In the genomic region with DNA sequence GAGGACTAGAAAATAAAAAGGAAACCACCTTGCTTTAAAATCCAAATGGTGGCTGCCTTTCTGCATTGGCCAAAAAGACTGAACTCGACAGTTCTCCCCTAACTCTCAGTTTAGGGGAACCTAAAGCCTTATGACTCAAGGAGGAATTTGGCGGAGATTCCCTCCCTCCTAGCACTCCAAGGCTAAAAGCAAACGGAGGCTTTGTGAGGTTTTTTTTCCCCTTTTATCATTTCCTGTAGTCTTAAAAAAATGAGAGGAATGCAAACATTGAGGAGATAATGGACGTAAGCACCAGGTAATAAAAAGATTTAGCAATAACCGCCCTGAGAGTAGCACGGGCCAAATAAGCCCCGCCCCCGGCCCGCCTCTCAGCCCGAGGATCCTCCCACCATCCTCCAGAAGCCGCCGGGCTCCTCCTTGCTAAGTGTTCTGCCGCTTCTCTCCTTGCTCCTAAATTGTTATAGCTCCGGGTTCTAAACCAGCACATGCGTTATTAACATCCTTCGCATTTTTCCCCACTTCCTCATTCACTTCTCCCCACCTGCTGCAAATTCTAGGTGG, we compare ENCODE assay signal across 8 cellular contexts. TPM values are rescaled to one million over a fixed set of nuclear protein-coding genes. Genes with fewer than 3 reads are reported as not detected.
DNase-seq lines count a peak whose midpoint lies in the region; ATAC-seq and TF ChIP-seq lines count a peak whose summit lies in the region.

No MANE protein-coding gene starts in this region.

- H4K20me1 ChIP-seq in hepatocyte (ENCODE audit: insufficient read depth, poor library complexity, severe bottlenecking): no peaks in the 10 kb centered on the region

- H3K9me2 ChIP-seq in hepatocyte (replicated peaks; ENCODE audit: insufficient read depth): no peaks in the 10 kb centered on the region

- in situ Hi-C loops in Caki2 (cut with HindIII; ENCODE audit: low pct_unique_long_range_greater_than_20kb, low sequenced_read_pairs): no loop called here

- no peak for ATAC-seq in GM18505 (IDR thresholded peaks at IDR 0.05; ENCODE audit: unreplicated experiment)

- H3K27me3 ChIP-seq in hepatocyte (no peaks in the 10 kb centered on the region), skeletal muscle tissue (ENCODE audit: control insufficient read depth in 3 of 3, insufficient read depth in 3 of 3, low read length in 3 of 3) (no peaks in the 10 kb centered on the region)

- H3K4me1 ChIP-seq in hepatocyte (ENCODE audit: insufficient read depth) (peaks cover 42% of the 10 kb centered on the region), skeletal muscle tissue (ENCODE audit: control insufficient read depth in 3 of 3, insufficient read depth in 3 of 3, low read length in 3 of 3) (peaks cover 35 to 42% (median 37%) of the 10 kb centered on the region in 3 donors)

- H3K4me3 ChIP-seq in hepatocyte (no peak overlapping the region), skeletal muscle tissue (ENCODE audit: low read length in 3 of 3) (peak overlapping the region; percentile 2 to 52 (median 52))

- no peak overlapping the region for H2AFZ ChIP-seq in hepatocyte

- no peaks in the 10 kb centered on the region for H3K36me3 ChIP-seq in hepatocyte (replicated peaks; ENCODE audit: insufficient read depth, low read depth)
- no peaks in the 10 kb centered on the region for H3K36me3 ChIP-seq in skeletal muscle tissue (ENCODE audit: control insufficient read depth in 3 of 3, insufficient read depth in 3 of 3, low read length in 3 of 3)

- no peaks in the 10 kb centered on the region for H3K9me3 ChIP-seq in hepatocyte (ENCODE audit: low read depth)
- no peaks in the 10 kb centered on the region for H3K9me3 ChIP-seq in skeletal muscle tissue (ENCODE audit: control insufficient read depth in 3 of 3, low read length in 3 of 3)

- DNase-seq in Caki2 (ENCODE audit: low read depth) (peak; percentile 92), HuH-7.5 (ENCODE audit: low spot score) (peak; percentile 73), T follicular helper cell (ENCODE audit: low read depth) (peak; percentile 41), anterior cingulate cortex (lab: John Stamatoyannopoulos, UW) (peak in 35 of 58 donors; percentile 15 to 69 (median 42)), hepatocyte (ENCODE audit: low spot score) (peak; percentile 96), NK-92 (lab: John Stamatoyannopoulos, UW; ENCODE audit: unreplicated experiment) (no peak)

- H3K4me2 ChIP-seq in hepatocyte: peak overlapping the region; percentile 67

- no peak for TF ChIP-seq CTCF in hepatocyte (IDR thresholded peaks at IDR 0.05; ENCODE audit: poor library complexity)

- H3K27ac ChIP-seq in hepatocyte (peak overlapping the region; percentile 72), skeletal muscle tissue (ENCODE audit: low read depth, low read length) (no peak overlapping the region)

- no peak for TF ChIP-seq POLR2A in GM18505 (IDR thresholded peaks at IDR 0.05; ENCODE audit: borderline replicate concordance, extremely low read depth, insufficient read depth, insufficient read length)

- H3K9ac ChIP-seq in skeletal muscle tissue (ENCODE audit: low read depth in 1 of 3, low read length in 3 of 3): peak overlapping the region in 2 of 3 donors; percentile 41 to 43

- 1% methylated on average over 16 of the region's 16 CpGs for WGBS in hepatocyte (ENCODE audit: low lambda C conversion rate, missing lambda C conversion rate)

- H3K79me2 ChIP-seq in hepatocyte: no peaks in the 10 kb centered on the region

RNA-seq across cellular contexts. Expression of gene KIFC3, which starts 5.8 kb away (rescaled TPM):
- total RNA-seq in Caki2 (2014; rRNA removed; shearing (Covaris generic); ENCODE audit: low replicate concordance): 89.2 and 132 TPM in 2 replicates
- 41.4 and 49.7 TPM in 2 replicates for total RNA-seq in hepatocyte
- polyA plus RNA-seq in hepatocyte: 55.3 and 66.5 TPM in 2 replicates
- total RNA-seq in skeletal muscle tissue: 9.9 TPM
